ENCODE assay signal across 19 cellular contexts in the genomic region with DNA sequence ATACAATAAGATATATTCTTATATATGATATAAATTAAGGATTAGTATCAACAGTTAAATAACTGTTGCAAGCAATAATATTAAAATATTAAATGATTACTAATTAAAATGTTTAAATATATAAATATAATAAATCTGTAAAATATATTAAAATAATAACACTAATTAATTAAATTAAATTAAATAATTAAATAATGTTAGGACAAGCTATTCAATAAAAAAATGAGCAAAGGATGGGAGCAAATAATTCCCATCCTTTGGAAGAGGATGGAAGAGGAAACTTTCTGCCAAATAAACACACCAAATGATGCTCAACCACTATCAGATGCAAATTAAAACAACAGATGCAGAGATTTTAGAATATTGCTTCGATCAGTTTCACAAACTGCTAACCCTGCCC.
"Had no signal": no experiment of that assay in that cellular context is flagged by ENCODE, and none has a peak within 500 bp of the region (broad histone marks: within the 10 kb centered on the region; RNA-seq: fewer than 3 reads in every experiment).

No MANE protein-coding gene starts in this region.

- DNase-seq: KBM-7, MV-4-11, NCI-H1092, NCI-H1105 treated with DMSO at 0.1 percent for 48 hours, NCI-H1417 treated with DMSO at 0.1 percent for 48 hours, NCI-H146, NCI-H1694 treated with DMSO at 0.1 percent for 48 hours, NCI-H1930, NCI-H2081, NCI-H2107, NCI-H2171, NCI-H226, NCI-H446, NCI-H510A, NCI-H524 treated with DMSO at 0.1 percent for 48 hours, NCI-H69, NCI-H774, SHP77, SK-N-SH had no signal
